Comparison of ENCODE assay signal across 17 cellular contexts in genomic region chr1:62218603-62219002, GRCh38. TPM values are rescaled to one million over a fixed set of nuclear protein-coding genes. Genes with fewer than 3 reads are reported as not detected.
A peak's percentile ranks its signal among the peaks of the same experiment; 100 is the strongest.
DNase-seq lines count a peak whose midpoint lies in the region; ATAC-seq lines count a peak whose summit lies in the region.
"Had no signal": no experiment of that assay in that cellular context is flagged by ENCODE, and none has a peak within 500 bp of the region (broad histone marks: within the 10 kb centered on the region; RNA-seq: fewer than 3 reads in every experiment).

No MANE protein-coding gene starts in this region.

- ATAC-seq in GM19452 (IDR thresholded peaks at IDR 0.05; ENCODE audit: unreplicated experiment), result no peak
- ATAC-seq: HCT116 had no signal

- peak; percentile 4 for DNase-seq in NOMO-1 treated with DMSO at 0.1 percent for 48 hours (lab: John Stamatoyannopoulos, UW; ENCODE audit: unreplicated experiment)
- no peak for DNase-seq in NOMO-1 treated with dmso at 0.1 percent for 144 hours (lab: John Stamatoyannopoulos, UW; ENCODE audit: unreplicated experiment)
- DNase-seq in RPMI7951 (ENCODE audit: low read depth), result peak; percentile 34
- DNase-seq in ecto neural progenitor cell (ENCODE audit: low spot score), result peak; percentile 0
- no peak for DNase-seq in NCI-H1417 (lab: John Stamatoyannopoulos, UW)
- DNase-seq in NCI-H128 (lab: John Stamatoyannopoulos, UW; ENCODE audit: unreplicated experiment), result no peak
- no peak for DNase-seq in stimulated activated CD4-positive, alpha-beta T cell treated with anti-CD3 and anti-CD28 coated beads, Interleukin-4, amount 100 ng/mL, for 24 hours
- DNase-seq: AML-193; Calu3; CD4-positive, CD25-positive, alpha-beta regulatory T cell; DMS 273 treated with DMSO at 0.1 percent for 48 hours; DMS79; EL; IMR-90 had no signal

RNA-seq across cellular contexts. Expression of gene L1TD1, which starts 24.0 kb away (rescaled TPM):
- not detected in 2 replicates for total RNA-seq in RPMI7951 (2014; rRNA removed; shearing (Covaris generic))
- total RNA-seq: Calu3; CD4-positive, CD25-positive, alpha-beta regulatory T cell; H4; IMR-90 had no signal

Comparison
In these comparisons a context has a peak if more than half of its experiments do, and no peak if none do; other contexts are left out.
1. DNase-seq: peak in NOMO-1 treated with DMSO at 0.1 percent for 48 hours (single experiment), RPMI7951 (single experiment) and ecto neural progenitor cell (single experiment); none in NOMO-1 treated with dmso at 0.1 percent for 144 hours (single experiment), NCI-H1417 (0 of 3), NCI-H128 (single experiment) and stimulated activated CD4-positive, alpha-beta T cell treated with anti-CD3 and anti-CD28 coated beads, Interleukin-4, amount 100 ng/mL, for 24 hours (single experiment).